1 cellular context compared by ENCODE assay signal in the genomic region with DNA sequence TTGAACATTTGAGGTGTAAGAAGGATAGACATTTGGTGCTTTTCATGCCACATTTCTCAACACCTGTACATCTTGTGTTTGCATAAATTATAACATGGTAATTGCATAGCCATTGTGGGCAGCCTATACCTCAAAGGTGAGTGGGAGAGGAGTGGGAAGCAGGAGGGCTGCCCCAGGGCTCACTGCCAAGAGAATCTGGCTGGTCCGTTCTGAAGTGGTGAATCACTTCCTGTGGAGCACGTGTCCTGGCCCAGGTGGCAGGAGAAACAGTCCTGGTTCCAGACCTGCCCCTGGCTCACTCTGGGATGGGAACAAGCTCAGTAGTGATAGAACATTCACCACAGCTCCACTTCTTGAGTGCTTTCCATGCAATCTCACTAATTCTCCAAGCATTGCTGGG.
TF ChIP-seq lines count a peak whose summit lies in the region.

No MANE protein-coding gene starts in this region.

TF ChIP-seq in HEK293, 187 proteins besides CTCF, POLR2A, EP300 and RAD21 (continued from another document):
- TF ChIP-seq ZBTB10 (tag by site-specific recombination; IDR thresholded peaks at IDR 0.05) (no peak), ZNF600 (tag by site-specific recombination; IDR thresholded peaks at IDR 0.05) (0 out of 2 replicates have a peak, but pooled peaks have one; percentile 40)
